In the genomic region with DNA sequence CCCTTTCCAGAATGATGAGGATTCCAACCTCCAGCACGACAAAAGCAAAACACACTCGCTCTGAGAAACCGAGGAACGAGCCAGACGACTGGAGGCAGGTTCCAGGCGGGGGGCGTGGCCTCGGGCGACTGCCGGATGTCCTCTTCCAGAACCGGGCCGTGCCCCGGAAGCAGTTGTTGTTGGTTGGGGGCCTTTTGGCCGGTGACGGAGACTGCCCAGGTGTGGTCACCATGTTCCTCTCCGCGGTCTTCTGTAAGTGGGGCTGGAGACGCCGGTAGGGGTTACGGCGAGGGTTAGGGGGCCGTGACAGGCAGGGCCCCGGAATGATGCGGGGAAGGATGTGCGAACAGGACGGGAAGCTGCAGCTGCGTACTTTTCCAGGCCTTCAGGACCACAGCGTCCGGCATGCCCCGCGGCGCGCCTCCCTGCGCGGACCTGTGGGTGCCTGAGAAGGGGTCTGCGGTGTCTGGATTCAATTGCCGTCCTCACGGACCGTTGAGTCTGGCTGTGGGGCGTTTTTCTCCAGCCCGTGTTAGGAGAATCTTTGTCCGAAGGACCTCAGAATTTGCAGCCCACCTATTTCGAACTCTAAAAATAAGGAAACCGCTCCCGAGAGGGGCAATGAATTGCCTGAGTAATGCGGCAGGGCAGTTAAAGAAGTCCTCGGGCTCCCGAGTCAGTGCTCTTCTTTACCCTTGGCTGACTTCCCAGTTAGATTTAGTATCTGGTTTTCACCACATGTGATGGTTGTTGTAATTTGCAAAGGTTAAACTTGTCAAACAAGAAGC, we compare ENCODE assay signal across 1 cellular context.
TF ChIP-seq lines count a peak whose summit lies in the region.

A gene (plus strand): TSS at position 172 of the 788 bp plus-strand sequence. CDS start 59 bp downstream, at position 231.

TF ChIP-seq in HepG2, 621 proteins besides CTCF, POLR2A, EP300 and RAD21 (continued from another document and continues in another):
- TF ChIP-seq, protein P1, sequence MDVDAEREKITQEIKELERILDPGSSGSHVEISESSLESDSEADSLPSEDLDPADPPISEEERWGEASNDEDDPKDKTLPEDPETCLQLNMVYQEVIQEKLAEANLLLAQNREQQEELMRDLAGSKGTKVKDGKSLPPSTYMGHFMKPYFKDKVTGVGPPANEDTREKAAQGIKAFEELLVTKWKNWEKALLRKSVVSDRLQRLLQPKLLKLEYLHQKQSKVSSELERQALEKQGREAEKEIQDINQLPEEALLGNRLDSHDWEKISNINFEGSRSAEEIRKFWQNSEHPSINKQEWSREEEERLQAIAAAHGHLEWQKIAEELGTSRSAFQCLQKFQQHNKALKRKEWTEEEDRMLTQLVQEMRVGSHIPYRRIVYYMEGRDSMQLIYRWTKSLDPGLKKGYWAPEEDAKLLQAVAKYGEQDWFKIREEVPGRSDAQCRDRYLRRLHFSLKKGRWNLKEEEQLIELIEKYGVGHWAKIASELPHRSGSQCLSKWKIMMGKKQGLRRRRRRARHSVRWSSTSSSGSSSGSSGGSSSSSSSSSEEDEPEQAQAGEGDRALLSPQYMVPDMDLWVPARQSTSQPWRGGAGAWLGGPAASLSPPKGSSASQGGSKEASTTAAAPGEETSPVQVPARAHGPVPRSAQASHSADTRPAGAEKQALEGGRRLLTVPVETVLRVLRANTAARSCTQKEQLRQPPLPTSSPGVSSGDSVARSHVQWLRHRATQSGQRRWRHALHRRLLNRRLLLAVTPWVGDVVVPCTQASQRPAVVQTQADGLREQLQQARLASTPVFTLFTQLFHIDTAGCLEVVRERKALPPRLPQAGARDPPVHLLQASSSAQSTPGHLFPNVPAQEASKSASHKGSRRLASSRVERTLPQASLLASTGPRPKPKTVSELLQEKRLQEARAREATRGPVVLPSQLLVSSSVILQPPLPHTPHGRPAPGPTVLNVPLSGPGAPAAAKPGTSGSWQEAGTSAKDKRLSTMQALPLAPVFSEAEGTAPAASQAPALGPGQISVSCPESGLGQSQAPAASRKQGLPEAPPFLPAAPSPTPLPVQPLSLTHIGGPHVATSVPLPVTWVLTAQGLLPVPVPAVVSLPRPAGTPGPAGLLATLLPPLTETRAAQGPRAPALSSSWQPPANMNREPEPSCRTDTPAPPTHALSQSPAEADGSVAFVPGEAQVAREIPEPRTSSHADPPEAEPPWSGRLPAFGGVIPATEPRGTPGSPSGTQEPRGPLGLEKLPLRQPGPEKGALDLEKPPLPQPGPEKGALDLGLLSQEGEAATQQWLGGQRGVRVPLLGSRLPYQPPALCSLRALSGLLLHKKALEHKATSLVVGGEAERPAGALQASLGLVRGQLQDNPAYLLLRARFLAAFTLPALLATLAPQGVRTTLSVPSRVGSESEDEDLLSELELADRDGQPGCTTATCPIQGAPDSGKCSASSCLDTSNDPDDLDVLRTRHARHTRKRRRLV (CRISPR knock-in tag; IDR thresholded peaks at IDR 0.05), result peak; percentile 57; the same call in 1 of the 2 replicates
- TF ChIP-seq MED1 (CRISPR knock-in tag; IDR thresholded peaks at IDR 0.05) (peak; percentile 81), ZNF629 (CRISPR knock-in tag; conservative IDR thresholded peaks at IDR 0.05) (no peak), YY1 (IDR thresholded peaks at IDR 0.05; ENCODE audit: insufficient read depth, insufficient replicate concordance, low read depth, low read length) (peak; percentile 88), MYC (CRISPR knock-in tag; IDR thresholded peaks at IDR 0.05; ENCODE audit: borderline replicate concordance) (peak; percentile 90; the same call in 1 of the 2 replicates), SPEN (CRISPR knock-in tag; IDR thresholded peaks at IDR 0.05; ENCODE audit: low read depth) (0 out of 2 replicates have a peak, but pooled peaks have one; percentile 68), ZNF607 (CRISPR knock-in tag; IDR thresholded peaks at IDR 0.05; ENCODE audit: borderline replicate concordance) (peak; percentile 79), ZFP41 (CRISPR knock-in tag; IDR thresholded peaks at IDR 0.05; ENCODE audit: borderline replicate concordance) (peak; percentile 72; the same call in 1 of the 2 replicates), ZNF878 (CRISPR knock-in tag; IDR thresholded peaks at IDR 0.05) (peak; percentile 92; the same call in 1 of the 2 replicates), PRPF4 (IDR thresholded peaks at IDR 0.05; ENCODE audit: low read depth, low read length, poor library complexity, severe bottlenecking) (no peak), HMG20B (CRISPR knock-in tag; conservative IDR thresholded peaks at IDR 0.05) (0 out of 2 replicates have a peak, but pooled peaks have one; percentile 33), HES4 (CRISPR knock-in tag; IDR thresholded peaks at IDR 0.05; ENCODE audit: borderline replicate concordance) (peak; percentile 61; the same call in 1 of the 2 replicates), CBX5 (CRISPR knock-in tag; IDR thresholded peaks at IDR 0.05; ENCODE audit: borderline replicate concordance) (peak; percentile 84; the same call in 1 of the 2 replicates), TOE1 (CRISPR knock-in tag; IDR thresholded peaks at IDR 0.05) (peak; percentile 82), NR2C2 (CRISPR knock-in tag; IDR thresholded peaks at IDR 0.05; ENCODE audit: borderline replicate concordance) (peak; percentile 100), ZBTB42 (CRISPR knock-in tag; IDR thresholded peaks at IDR 0.05) (peak; percentile 94), SP2 (CRISPR knock-in tag; IDR thresholded peaks at IDR 0.05) (peak; percentile 62), PLRG1 (conservative IDR thresholded peaks at IDR 0.05) (no peak), MLLT10 (CRISPR knock-in tag; IDR thresholded peaks at IDR 0.05) (no peak), ESRRA (CRISPR knock-in tag; IDR thresholded peaks at IDR 0.05; ENCODE audit: low read depth) (no peak), THAP11 (CRISPR knock-in tag; IDR thresholded peaks at IDR 0.05) (peak; percentile 97), DR1 (CRISPR knock-in tag; IDR thresholded peaks at IDR 0.05) (peak; percentile 62; the same call in 1 of the 2 replicates), ZNF850 (CRISPR knock-in tag; conservative IDR thresholded peaks at IDR 0.05) (no peak), KLF12 (CRISPR knock-in tag; IDR thresholded peaks at IDR 0.05; ENCODE audit: borderline replicate concordance) (no peak), FLYWCH1 (CRISPR knock-in tag; IDR thresholded peaks at IDR 0.05) (no peak), RBAK (CRISPR knock-in tag; IDR thresholded peaks at IDR 0.05) (no peak), ZNF329 (CRISPR knock-in tag; IDR thresholded peaks at IDR 0.05; ENCODE audit: low read depth) (peak; percentile 71; the same call in 1 of the 2 replicates), NCOA1 (CRISPR knock-in tag; IDR thresholded peaks at IDR 0.05) (0 out of 2 replicates have a peak, but pooled peaks have one; percentile 68), KDM3A (CRISPR knock-in tag; IDR thresholded peaks at IDR 0.05; ENCODE audit: low read depth) (peak; percentile 85), ATF7 (IDR thresholded peaks at IDR 0.05) (no peak), ATF7 (CRISPR knock-in tag; IDR thresholded peaks at IDR 0.05) (no peak), TCF12 (IDR thresholded peaks at IDR 0.05) (no peak), TCF12 (CRISPR knock-in tag; IDR thresholded peaks at IDR 0.05) (no peak), HHEX (CRISPR knock-in tag; IDR thresholded peaks at IDR 0.05) (no peak), ZKSCAN5 (CRISPR knock-in tag; IDR thresholded peaks at IDR 0.05) (no peak), RFX3 (CRISPR knock-in tag; IDR thresholded peaks at IDR 0.05) (no peak), ZNF383 (CRISPR knock-in tag; IDR thresholded peaks at IDR 0.05; ENCODE audit: borderline replicate concordance) (no peak), ZNF180 (CRISPR knock-in tag; IDR thresholded peaks at IDR 0.05; ENCODE audit: borderline replicate concordance, low read depth) (no peak), ZNF781 (CRISPR knock-in tag; IDR thresholded peaks at IDR 0.05; ENCODE audit: borderline replicate concordance, not compliant biosample characterization) (no peak), U2AF2 (IDR thresholded peaks at IDR 0.05; ENCODE audit: low read depth, low read length) (no peak), FOXP1 (IDR thresholded peaks at IDR 0.05) (no peak), FOXP1 (CRISPR knock-in tag; IDR thresholded peaks at IDR 0.05) (no peak)
- TF ChIP-seq, protein P2, sequence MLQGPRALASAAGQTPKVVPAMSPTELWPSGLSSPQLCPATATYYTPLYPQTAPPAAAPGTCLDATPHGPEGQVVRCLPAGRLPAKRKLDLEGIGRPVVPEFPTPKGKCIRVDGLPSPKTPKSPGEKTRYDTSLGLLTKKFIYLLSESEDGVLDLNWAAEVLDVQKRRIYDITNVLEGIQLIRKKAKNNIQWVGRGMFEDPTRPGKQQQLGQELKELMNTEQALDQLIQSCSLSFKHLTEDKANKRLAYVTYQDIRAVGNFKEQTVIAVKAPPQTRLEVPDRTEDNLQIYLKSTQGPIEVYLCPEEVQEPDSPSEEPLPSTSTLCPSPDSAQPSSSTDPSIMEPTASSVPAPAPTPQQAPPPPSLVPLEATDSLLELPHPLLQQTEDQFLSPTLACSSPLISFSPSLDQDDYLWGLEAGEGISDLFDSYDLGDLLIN (CRISPR knock-in tag; IDR thresholded peaks at IDR 0.05; ENCODE audit: borderline replicate concordance), result 0 out of 2 replicates have a peak, but pooled peaks have one; percentile 50
- TF ChIP-seq, protein P3, sequence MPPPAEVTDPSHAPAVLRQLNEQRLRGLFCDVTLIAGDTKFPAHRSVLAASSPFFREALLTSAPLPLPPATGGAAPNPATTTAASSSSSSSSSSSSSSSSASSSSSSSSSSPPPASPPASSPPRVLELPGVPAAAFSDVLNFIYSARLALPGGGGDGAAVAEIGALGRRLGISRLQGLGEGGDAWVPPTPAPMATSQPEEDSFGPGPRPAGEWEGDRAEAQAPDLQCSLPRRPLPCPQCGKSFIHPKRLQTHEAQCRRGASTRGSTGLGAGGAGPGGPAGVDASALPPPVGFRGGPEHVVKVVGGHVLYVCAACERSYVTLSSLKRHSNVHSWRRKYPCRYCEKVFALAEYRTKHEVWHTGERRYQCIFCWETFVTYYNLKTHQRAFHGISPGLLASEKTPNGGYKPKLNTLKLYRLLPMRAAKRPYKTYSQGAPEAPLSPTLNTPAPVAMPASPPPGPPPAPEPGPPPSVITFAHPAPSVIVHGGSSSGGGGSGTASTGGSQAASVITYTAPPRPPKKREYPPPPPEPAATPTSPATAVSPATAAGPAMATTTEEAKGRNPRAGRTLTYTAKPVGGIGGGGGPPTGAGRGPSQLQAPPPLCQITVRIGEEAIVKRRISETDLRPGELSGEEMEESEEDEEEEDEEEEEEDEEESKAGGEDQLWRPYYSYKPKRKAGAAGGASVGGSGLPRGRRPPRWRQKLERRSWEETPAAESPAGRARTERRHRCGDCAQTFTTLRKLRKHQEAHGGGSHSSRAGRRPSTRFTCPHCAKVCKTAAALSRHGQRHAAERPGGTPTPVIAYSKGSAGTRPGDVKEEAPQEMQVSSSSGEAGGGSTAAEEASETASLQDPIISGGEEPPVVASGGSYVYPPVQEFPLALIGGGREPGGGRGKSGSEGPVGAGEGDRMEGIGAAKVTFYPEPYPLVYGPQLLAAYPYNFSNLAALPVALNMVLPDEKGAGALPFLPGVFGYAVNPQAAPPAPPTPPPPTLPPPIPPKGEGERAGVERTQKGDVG (CRISPR knock-in tag; IDR thresholded peaks at IDR 0.05; ENCODE audit: borderline replicate concordance), result peak; percentile 89; the same call in 1 of the 2 replicates
- TF ChIP-seq, protein P4, sequence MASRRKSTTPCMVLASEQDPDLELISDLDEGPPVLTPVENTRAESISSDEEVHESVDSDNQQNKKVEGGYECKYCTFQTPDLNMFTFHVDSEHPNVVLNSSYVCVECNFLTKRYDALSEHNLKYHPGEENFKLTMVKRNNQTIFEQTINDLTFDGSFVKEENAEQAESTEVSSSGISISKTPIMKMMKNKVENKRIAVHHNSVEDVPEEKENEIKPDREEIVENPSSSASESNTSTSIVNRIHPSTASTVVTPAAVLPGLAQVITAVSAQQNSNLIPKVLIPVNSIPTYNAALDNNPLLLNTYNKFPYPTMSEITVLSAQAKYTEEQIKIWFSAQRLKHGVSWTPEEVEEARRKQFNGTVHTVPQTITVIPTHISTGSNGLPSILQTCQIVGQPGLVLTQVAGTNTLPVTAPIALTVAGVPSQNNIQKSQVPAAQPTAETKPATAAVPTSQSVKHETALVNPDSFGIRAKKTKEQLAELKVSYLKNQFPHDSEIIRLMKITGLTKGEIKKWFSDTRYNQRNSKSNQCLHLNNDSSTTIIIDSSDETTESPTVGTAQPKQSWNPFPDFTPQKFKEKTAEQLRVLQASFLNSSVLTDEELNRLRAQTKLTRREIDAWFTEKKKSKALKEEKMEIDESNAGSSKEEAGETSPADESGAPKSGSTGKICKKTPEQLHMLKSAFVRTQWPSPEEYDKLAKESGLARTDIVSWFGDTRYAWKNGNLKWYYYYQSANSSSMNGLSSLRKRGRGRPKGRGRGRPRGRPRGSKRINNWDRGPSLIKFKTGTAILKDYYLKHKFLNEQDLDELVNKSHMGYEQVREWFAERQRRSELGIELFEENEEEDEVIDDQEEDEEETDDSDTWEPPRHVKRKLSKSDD (CRISPR knock-in tag; IDR thresholded peaks at IDR 0.05; ENCODE audit: low read depth), result 0 out of 2 replicates have a peak, but pooled peaks have one; percentile 45
- TF ChIP-seq, protein P5, sequence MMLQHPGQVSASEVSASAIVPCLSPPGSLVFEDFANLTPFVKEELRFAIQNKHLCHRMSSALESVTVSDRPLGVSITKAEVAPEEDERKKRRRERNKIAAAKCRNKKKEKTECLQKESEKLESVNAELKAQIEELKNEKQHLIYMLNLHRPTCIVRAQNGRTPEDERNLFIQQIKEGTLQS (CRISPR knock-in tag; IDR thresholded peaks at IDR 0.05), result 0 out of 2 replicates have a peak, but pooled peaks have one; percentile 22
- TF ChIP-seq, protein P6, sequence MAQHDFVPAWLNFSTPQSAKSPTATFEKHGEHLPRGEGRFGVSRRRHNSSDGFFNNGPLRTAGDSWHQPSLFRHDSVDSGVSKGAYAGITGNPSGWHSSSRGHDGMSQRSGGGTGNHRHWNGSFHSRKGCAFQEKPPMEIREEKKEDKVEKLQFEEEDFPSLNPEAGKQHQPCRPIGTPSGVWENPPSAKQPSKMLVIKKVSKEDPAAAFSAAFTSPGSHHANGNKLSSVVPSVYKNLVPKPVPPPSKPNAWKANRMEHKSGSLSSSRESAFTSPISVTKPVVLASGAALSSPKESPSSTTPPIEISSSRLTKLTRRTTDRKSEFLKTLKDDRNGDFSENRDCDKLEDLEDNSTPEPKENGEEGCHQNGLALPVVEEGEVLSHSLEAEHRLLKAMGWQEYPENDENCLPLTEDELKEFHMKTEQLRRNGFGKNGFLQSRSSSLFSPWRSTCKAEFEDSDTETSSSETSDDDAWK (CRISPR knock-in tag; IDR thresholded peaks at IDR 0.05), result no peak
- TF ChIP-seq, protein P7, sequence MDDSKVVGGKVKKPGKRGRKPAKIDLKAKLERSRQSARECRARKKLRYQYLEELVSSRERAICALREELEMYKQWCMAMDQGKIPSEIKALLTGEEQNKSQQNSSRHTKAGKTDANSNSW (CRISPR knock-in tag; IDR thresholded peaks at IDR 0.05; ENCODE audit: borderline replicate concordance), result peak; percentile 89
- TF ChIP-seq, protein P8, sequence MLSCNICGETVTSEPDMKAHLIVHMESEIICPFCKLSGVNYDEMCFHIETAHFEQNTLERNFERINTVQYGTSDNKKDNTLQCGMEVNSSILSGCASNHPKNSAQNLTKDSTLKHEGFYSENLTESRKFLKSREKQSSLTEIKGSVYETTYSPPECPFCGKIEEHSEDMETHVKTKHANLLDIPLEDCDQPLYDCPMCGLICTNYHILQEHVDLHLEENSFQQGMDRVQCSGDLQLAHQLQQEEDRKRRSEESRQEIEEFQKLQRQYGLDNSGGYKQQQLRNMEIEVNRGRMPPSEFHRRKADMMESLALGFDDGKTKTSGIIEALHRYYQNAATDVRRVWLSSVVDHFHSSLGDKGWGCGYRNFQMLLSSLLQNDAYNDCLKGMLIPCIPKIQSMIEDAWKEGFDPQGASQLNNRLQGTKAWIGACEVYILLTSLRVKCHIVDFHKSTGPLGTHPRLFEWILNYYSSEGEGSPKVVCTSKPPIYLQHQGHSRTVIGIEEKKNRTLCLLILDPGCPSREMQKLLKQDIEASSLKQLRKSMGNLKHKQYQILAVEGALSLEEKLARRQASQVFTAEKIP (CRISPR knock-in tag; IDR thresholded peaks at IDR 0.05; ENCODE audit: borderline replicate concordance), result no peak
